ENCODE assay signal across 8 cellular contexts in the genomic region with DNA sequence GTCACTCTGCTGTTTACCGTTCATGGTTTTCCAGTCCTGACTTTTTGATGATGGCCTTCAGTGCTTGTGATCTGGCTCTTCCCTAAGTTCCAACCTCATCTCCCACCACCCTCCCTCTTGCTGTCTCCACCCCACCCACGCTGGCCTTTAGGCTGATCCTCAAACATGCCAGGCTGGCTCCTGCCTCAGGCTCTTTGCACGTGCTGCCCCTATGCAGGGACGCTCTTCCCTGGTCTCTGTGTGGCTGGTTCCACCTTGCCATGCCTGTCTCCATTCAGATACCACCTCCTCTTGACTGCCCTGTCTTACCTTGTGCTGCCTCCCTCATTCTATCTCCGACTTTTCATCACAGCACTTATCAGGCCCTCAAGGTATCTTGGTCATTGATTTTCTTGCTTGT.
"Had no signal": no experiment of that assay in that cellular context is flagged by ENCODE, and none has a peak within 500 bp of the region (broad histone marks: within the 10 kb centered on the region; RNA-seq: fewer than 3 reads in every experiment).

No MANE protein-coding gene starts in this region.

- H3K9me3 Mint-ChIP-seq: GM23338, H9, HFFc6, IgD-negative memory B cell had no signal

- H3K27ac Mint-ChIP-seq: GM23338, H9, HFFc6, IgD-negative memory B cell had no signal

- H2AFZ ChIP-seq: GM23338 had no signal

- H3K4me3 Mint-ChIP-seq: GM23338, H9, HFFc6, IgD-negative memory B cell had no signal

- ATAC-seq: GM23338 had no signal

- H3K4me3 ChIP-seq: GM23338 had no signal

- DNase-seq: H9, HCEC 1CT, HFFc6 had no signal

- H3K4me1 Mint-ChIP-seq: GM23338, H9 had no signal

- H3K4me2 ChIP-seq: GM23338 had no signal

- H3K27me3 Mint-ChIP-seq: IgD-negative memory B cell had no signal

- FAIRE-seq: H1, H54 had no signal

- H3K27ac ChIP-seq: HL-60 had no signal
